ENCODE assay signal across 28 cellular contexts in genomic region chr12:81626406-81626805, GRCh38.
"Had no signal": no experiment of that assay in that cellular context is flagged by ENCODE, and none has a peak within 500 bp of the region (broad histone marks: within the 10 kb centered on the region; RNA-seq: fewer than 3 reads in every experiment).

No MANE protein-coding gene starts in this region.

- H3K4me3 ChIP-seq: colonic mucosa, MG63 had no signal

- DNase-seq: activated CD4-positive, alpha-beta memory T cell treated with anti-CD3 and anti-CD28 coated beads, Interleukin-2, amount 10 ng/mL, durations not matched to agents 7 days and 5 days; activated CD4-positive, alpha-beta T cell treated with anti-CD3 and anti-CD28 coated beads for 1 hour; activated CD4-positive, alpha-beta T cell treated with anti-CD3 and anti-CD28 coated beads for 48 hours; activated CD4-positive, CD25-positive, alpha-beta regulatory T cell; activated CD8-positive, alpha-beta memory T cell treated with anti-CD3 and anti-CD28 coated beads for 24 hours; activated CD8-positive, alpha-beta memory T cell treated with anti-CD3 and anti-CD28 coated beads, Interleukin-2, amount 10 ng/mL, durations not matched to agents 7 days and 5 days; activated CD8-positive, alpha-beta memory T cell treated with anti-CD3 and anti-CD28 coated beads, Interleukin-2, amount 50 U/mL, for 48 hours; activated effector memory CD4-positive, alpha-beta T cell treated with Interleukin-2 at 50 U/mL for 16 hours; activated naive CD4-positive, alpha-beta T cell treated with anti-CD3 and anti-CD28 coated beads, Interleukin-2, amount 10 ng/mL, durations not matched to agents 7 days and 5 days; activated naive CD8-positive, alpha-beta T cell treated with anti-CD3 and anti-CD28 coated beads, Interleukin-2, amount 50 U/mL, for 24 hours; activated T-cell treated with anti-CD3 and anti-CD28 coated beads, Interleukin-2, amount 50 U/mL, for 48 hours; anterior cingulate cortex; colonic mucosa; Karpas-422; MG63; NCI-H1048; NCI-H146; NCI-H187; NCI-H345; NCI-H510A; NCI-H526; OCI-M1; Right ventricle myocardium superior; SW 1271; T-helper 1 cell; T-helper 2 cell; T-helper 9 cell; WERI-Rb-1 had no signal

- H3K27ac ChIP-seq: colonic mucosa, WERI-Rb-1 had no signal

- ATAC-seq: activated CD8-positive, alpha-beta memory T cell treated with anti-CD3 and anti-CD28 coated beads, Interleukin-2, amount 10 ng/mL, durations not matched to agents 7 days and 5 days; activated naive CD8-positive, alpha-beta T cell treated with anti-CD3 and anti-CD28 coated beads, Interleukin-2, amount 50 U/mL, for 24 hours had no signal
